10 cellular contexts compared by ENCODE assay signal in genomic region chr7:220151-220841, GRCh38. TPM values are rescaled to one million over a fixed set of nuclear protein-coding genes. Genes with fewer than 3 reads are reported as not detected.
DNase-seq lines count a peak whose midpoint lies in the region; TF ChIP-seq lines count a peak whose summit lies in the region.
"Had no signal": no experiment of that assay in that cellular context is flagged by ENCODE, and none has a peak within 500 bp of the region (broad histone marks: within the 10 kb centered on the region; RNA-seq: fewer than 3 reads in every experiment).

No MANE protein-coding gene starts in this region.

- no peaks in the 10 kb centered on the region for H3K27me3 ChIP-seq in thyroid gland
- H3K27me3 ChIP-seq: ascending aorta had no signal

- no peak for TF ChIP-seq POLR2A in thyroid gland (IDR thresholded peaks at IDR 0.05)

- no peak overlapping the region for H3K4me3 ChIP-seq in thyroid gland (replicated peaks in 1 of 3)
- H3K4me3 ChIP-seq: ascending aorta had no signal

- no peaks in the 10 kb centered on the region for H3K9me3 ChIP-seq in thyroid gland
- H3K9me3 ChIP-seq: ascending aorta had no signal

- peak overlapping the region; percentile 54 for H3K27ac ChIP-seq in angular gyrus (ENCODE audit: low read depth, low read length)
- H3K27ac ChIP-seq in thyroid gland, result no peak overlapping the region
- H3K27ac ChIP-seq: ascending aorta had no signal

- intact Hi-C loops in thyroid gland (cut with DNase I), result no loop called here

- peaks cover 3 to 11% of the 10 kb centered on the region in 2 donors for H3K4me1 ChIP-seq in thyroid gland
- H3K4me1 ChIP-seq: ascending aorta had no signal

- no peaks in the 10 kb centered on the region for H3K36me3 ChIP-seq in thyroid gland

- peak in 1 of 6 experiments; percentile 12 for TF ChIP-seq CTCF in thyroid gland (IDR thresholded peaks at IDR 0.05)

- WGBS in thyroid gland, 2 donors, result 33 to 60% methylated on average over 23 to 24 of the region's 28 CpGs

- DNase-seq in NCI-H1417 (lab: John Stamatoyannopoulos, UW), result peak in 2 of 3 experiments; percentile 74 to 88
- no peak for DNase-seq in NCI-H1417 treated with DMSO at 0.1 percent for 48 hours (lab: John Stamatoyannopoulos, UW)
- peak; percentile 74 for DNase-seq in islet precursor cell
- DNase-seq in thyroid gland, result peak; percentile 60 to 85
- no peak for DNase-seq in NCI-H226
- no peak for DNase-seq in GF-D8 (lab: John Stamatoyannopoulos, UW)
- no peak for DNase-seq in NCI-H146 treated with DMSO at 0.1 percent for 48 hours (lab: John Stamatoyannopoulos, UW; ENCODE audit: unreplicated experiment)
- DNase-seq: NCI-H446 had no signal

RNA-seq across cellular contexts. Expression of gene FAM20C, which starts 27.9 kb away (rescaled TPM):
- 10 to 100 TPM; 14.0 to 41.8 (median 23.3) TPM for total RNA-seq in thyroid gland

Comparison
In these comparisons a context has a peak if more than half of its experiments do, and no peak if none do; other contexts are left out.
1. DNase-seq: peak in NCI-H1417 (2 of 3), islet precursor cell (single experiment) and thyroid gland (2 of 2); none in NCI-H1417 treated with DMSO at 0.1 percent for 48 hours (single experiment), NCI-H226 (single experiment), GF-D8 (single experiment) and NCI-H146 treated with DMSO at 0.1 percent for 48 hours (single experiment).